Comparison of ENCODE assay signal across 8 cellular contexts in genomic region chr3:180912304-180913226, GRCh38. TPM values are rescaled to one million over a fixed set of nuclear protein-coding genes. Genes with fewer than 3 reads are reported as not detected.
DNase-seq lines count a peak whose midpoint lies in the region; ATAC-seq and TF ChIP-seq lines count a peak whose summit lies in the region.

FXR1 (plus strand) TSS chr3:180912670; CDS start chr3:180912686, 16 bp downstream.

- 0 out of 2 replicates have a peak, but pooled peaks cover 4% of the 10 kb centered on the region for H3K9me3 ChIP-seq in SK-N-MC (ENCODE audit: low read depth, low read length)
- no peaks in the 10 kb centered on the region for H3K9me3 ChIP-seq in osteoblast (ENCODE audit: low read depth, low read length)
- no peaks in the 10 kb centered on the region for H3K9me3 ChIP-seq in thoracic aorta

- H4K20me1 ChIP-seq in osteoblast (ENCODE audit: insufficient read depth, low read length): peaks cover 45% of the 10 kb centered on the region

- H3K36me3 ChIP-seq in SK-N-MC (ENCODE audit: insufficient read depth, low read length) (peaks cover 39% of the 10 kb centered on the region), osteoblast (ENCODE audit: insufficient read depth, low read length) (peaks cover 13% of the 10 kb centered on the region), thoracic aorta (no peaks in the 10 kb centered on the region)

- H3K27ac ChIP-seq in SK-N-MC (peak within 1 kb of the TSS; percentile 88), osteoblast (ENCODE audit: low read depth, low read length) (peak within 1 kb of the TSS; percentile 99), thoracic aorta (peak within 1 kb of the TSS; percentile 97)

- POLR2A ChIA-PET in GM10248 (lab: Yijun Ruan, JAX): interaction anchor here (0.6 to 0.7 kb wide), 4 partner anchors 13 to 68 kb away, joined by 3 to 5 read pairs (median 4); no protein-coding TSS in a partner anchor

- CTCF ChIA-PET in GM10248 (lab: Yijun Ruan, JAX): interaction anchor here (0.6 to 3.3 kb wide), 18 partner anchors 8 to 1263 kb away, joined by 3 to 18 read pairs (median 4); no protein-coding TSS in a partner anchor

- H3K4me2 ChIP-seq in osteoblast (ENCODE audit: insufficient read depth, low read length): peak within 1 kb of the TSS; percentile 95

- peak within 1 kb of the TSS; percentile 91 for H3K9ac ChIP-seq in SK-N-MC (ENCODE audit: insufficient read length)

- ATAC-seq in HG02571 (IDR thresholded peaks at IDR 0.05; ENCODE audit: unreplicated experiment): peak; percentile 99
- ATAC-seq in thoracic aorta (ENCODE audit: insufficient number of reproducible peaks, low FRiP score, low read depth): peak; percentile 98

- TF ChIP-seq POLR2A in NB4 (IDR thresholded peaks at IDR 0.05; ENCODE audit: extremely low read depth, insufficient read length): peak; percentile 52

- peak; percentile 87 for DNase-seq in GM10248 (ENCODE audit: extremely low spot score)
- peak; percentile 95 for DNase-seq in NB4 (ENCODE audit: low read depth)
- DNase-seq in SK-N-MC (ENCODE audit: low read depth, low spot score): peak; percentile 60
- DNase-seq in activated naive CD4-positive, alpha-beta T cell treated with anti-CD3 and anti-CD28 coated beads, Interleukin-2, amount 50 U/mL, for 16 hours: peak; percentile 90
- DNase-seq in glomerular endothelial cell (ENCODE audit: extremely low read depth, low read depth, low spot score): peak; percentile 34
- peak; percentile 93 for DNase-seq in osteoblast (ENCODE audit: insufficient read length, low spot score, missing footprints)
- DNase-seq in thoracic aorta (ENCODE audit: low spot score): peak; percentile 57

- peak within 1 kb of the TSS; percentile 100 for H2AFZ ChIP-seq in osteoblast (ENCODE audit: low read length)

- H3K4me3 ChIP-seq in NB4 (ENCODE audit: low read depth, low read length) (peak within 1 kb of the TSS; percentile 89), SK-N-MC (peak within 1 kb of the TSS; percentile 82), osteoblast (ENCODE audit: insufficient read depth, low read length) (peak within 1 kb of the TSS; percentile 100), thoracic aorta (peak within 1 kb of the TSS; percentile 100)

- H3K4me1 ChIP-seq in osteoblast (ENCODE audit: insufficient read depth, low read length) (peaks cover 13% of the 10 kb centered on the region), thoracic aorta (ENCODE audit: control insufficient read depth in 1 of 2, low read depth in 2 of 2) (peaks cover 21 to 30% of the 10 kb centered on the region in 2 donors)

- peak; percentile 76 for TF ChIP-seq CTCF in GM10248 (IDR thresholded peaks at IDR 0.05; ENCODE audit: control extremely low read depth, extremely low read depth, low read depth, missing control alignments)
- peak; percentile 35 for TF ChIP-seq CTCF in NB4 (IDR thresholded peaks at IDR 0.05; ENCODE audit: low read depth, low read length)
- peak; percentile 63 for TF ChIP-seq CTCF in osteoblast (IDR thresholded peaks at IDR 0.05; ENCODE audit: extremely low read depth, low read depth, low read length)
- TF ChIP-seq CTCF in thoracic aorta (IDR thresholded peaks at IDR 0.05): peak; percentile 86

- H3K79me2 ChIP-seq in osteoblast (ENCODE audit: insufficient read depth, low read length): peaks cover 51% of the 10 kb centered on the region

- H3K27me3 ChIP-seq in osteoblast (ENCODE audit: insufficient read depth, low read length) (no peaks in the 10 kb centered on the region), thoracic aorta (replicated peaks; ENCODE audit: insufficient read depth) (no peaks in the 10 kb centered on the region)

RNA-seq across cellular contexts. Expression of gene FXR1, which starts in this region (rescaled TPM):
- total RNA-seq in glomerular endothelial cell: 136 and 158 TPM in 2 replicates
- 110 and 129 TPM in 2 replicates for total RNA-seq in osteoblast
- 100 to 1,000 TPM; 103 to 112 TPM for total RNA-seq in thoracic aorta

Comparison
In these comparisons a context has a peak if more than half of its experiments do, and no peak if none do; other contexts are left out.
1. Peak in every context shown above with its lines: DNase-seq, ATAC-seq, H3K4me3 ChIP-seq and H3K27ac ChIP-seq.
2. DNase-seq: peak in every context shown above with its lines; median percentile 95 in NB4; 93 in osteoblast; 90 in activated naive CD4-positive, alpha-beta T cell treated with anti-CD3 and anti-CD28 coated beads, Interleukin-2, amount 50 U/mL, for 16 hours; 87 in GM10248; 60 in SK-N-MC; 57 in thoracic aorta; 34 in glomerular endothelial cell.
3. CTCF ChIP-seq: peak in every context shown above with its lines; median percentile 86 in thoracic aorta; 76 in GM10248; 63 in osteoblast; 35 in NB4.